ENCODE assay signal across 10 cellular contexts in the genomic region with DNA sequence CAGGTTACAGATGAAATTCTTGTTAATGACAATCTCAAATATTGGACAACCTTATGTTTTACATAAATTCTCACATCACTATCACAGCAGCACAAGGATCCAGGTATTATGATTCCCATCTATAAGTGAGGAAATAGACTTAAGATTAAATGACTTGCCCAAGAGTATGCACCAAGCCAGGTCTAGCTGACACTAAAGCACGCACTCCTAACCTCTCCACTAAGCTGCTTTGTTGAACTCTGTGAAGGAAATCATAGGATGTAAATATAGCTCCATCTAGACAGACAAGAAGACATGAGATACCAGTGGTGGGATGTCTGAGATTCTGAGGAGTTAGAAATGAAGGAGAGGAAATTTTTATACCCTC.
DNase-seq lines count a peak whose midpoint lies in the region; ATAC-seq, FAIRE-seq and TF ChIP-seq lines count a peak whose summit lies in the region.
"Had no signal": no experiment of that assay in that cellular context is flagged by ENCODE, and none has a peak within 500 bp of the region (broad histone marks: within the 10 kb centered on the region; RNA-seq: fewer than 3 reads in every experiment).

No MANE protein-coding gene starts in this region.

- DNase-seq in GM23338 (ENCODE audit: low spot score) = no peak
- peak; percentile 74 for DNase-seq in HepG2 (ENCODE audit: low spot score)
- DNase-seq in anterior cingulate cortex (lab: John Stamatoyannopoulos, UW) = no peak
- no peak for DNase-seq in tibial artery
- DNase-seq in ACHN = no peak
- DNase-seq: NCI-H1694 had no signal

- H4K20me1 ChIP-seq in GM23338 (replicated peaks; ENCODE audit: insufficient read depth) (no peaks in the 10 kb centered on the region), HepG2 (ENCODE audit: insufficient read depth, low read length) (no peaks in the 10 kb centered on the region)

- peaks cover 17% of the 10 kb centered on the region for H3K36me3 Mint-ChIP-seq in GM23338 (ENCODE audit: low read depth)
- H3K36me3 Mint-ChIP-seq in activated T-helper 17 cell treated with anti-CD3 and anti-CD28 coated beads, Interleukin-2, amount 50 U/mL, for 72 hours (ENCODE audit: low read depth) = no peaks in the 10 kb centered on the region

- TF ChIP-seq RAD21 in HepG2 (CRISPR knock-in tag; IDR thresholded peaks at IDR 0.05) = no peak

- POLR2A ChIA-PET in HepG2 (lab: Yijun Ruan, JAX) = interaction anchor here (0.9 to 3.4 kb wide), 10 partner anchors 16 to 385 kb away, joined by 3 to 47 read pairs (median 7); a partner anchor contains a TSS

- H2AFZ ChIP-seq in GM23338 (no peak overlapping the region), HepG2 (ENCODE audit: low read length) (no peak overlapping the region)

- no peaks in the 10 kb centered on the region for H3K79me2 ChIP-seq in GM23338 (replicated peaks; ENCODE audit: insufficient read depth)
- H3K79me2 ChIP-seq in HepG2 (ENCODE audit: insufficient read depth, low read length) = no peaks in the 10 kb centered on the region

- peak overlapping the region; percentile 5; the same call in 1 of the 2 replicates for H3K4me3 ChIP-seq in GM23338
- H3K4me3 ChIP-seq in HepG2 (replicated peaks in 1 of 3; ENCODE audit: insufficient read depth in 1 of 3, low read depth in 2 of 3, low read length in 3 of 3) = peak overlapping the region in 1 of 3 experiments; percentile 1; a peak in 1 of 6 replicates
- H3K4me3 ChIP-seq in tibial artery = no peak overlapping the region

- H3K27me3 Mint-ChIP-seq in GM23338 (ENCODE audit: insufficient read depth, low read depth, poor library complexity) = peaks cover 10% of the 10 kb centered on the region
- no peaks in the 10 kb centered on the region for H3K27me3 Mint-ChIP-seq in activated T-helper 17 cell treated with anti-CD3 and anti-CD28 coated beads, Interleukin-2, amount 50 U/mL, for 72 hours

- H3K9me3 ChIP-seq in HepG2 (ENCODE audit: low read length) (no peaks in the 10 kb centered on the region), tibial artery (no peaks in the 10 kb centered on the region)

- WGBS in HepG2 (ENCODE audit: low lambda C conversion rate) = 0% methylated on average over 1 of the region's 1 CpG

- FAIRE-seq in HepG2 (lab: Jason Lieb, UNC) = no peak
- FAIRE-seq: TTC549 had no signal

- ATAC-seq in GM23338 (peak; percentile 51), HepG2 (peak; percentile 79), HG02870 (IDR thresholded peaks at IDR 0.05; ENCODE audit: unreplicated experiment) (no peak)
- ATAC-seq in activated T-helper 17 cell treated with anti-CD3 and anti-CD28 coated beads, Interleukin-2, amount 50 U/mL, for 72 hours (replicated peaks) = no peak

- CTCF ChIA-PET in HepG2 (lab: Yijun Ruan, JAX; ENCODE audit: low intra/inter-chr PET ratio, low total read pairs) = no interaction called here

- H3K4me1 Mint-ChIP-seq in GM23338 = peaks cover 25% of the 10 kb centered on the region
- H3K4me1 Mint-ChIP-seq in activated T-helper 17 cell treated with anti-CD3 and anti-CD28 coated beads, Interleukin-2, amount 50 U/mL, for 72 hours = peaks cover 22% of the 10 kb centered on the region

- no peaks in the 10 kb centered on the region for H3K9me2 ChIP-seq in GM23338 (ENCODE audit: insufficient read depth)

- H3K27me3 ChIP-seq in GM23338 (ENCODE audit: insufficient read depth) (no peaks in the 10 kb centered on the region), HepG2 (ENCODE audit: control insufficient read depth in 1 of 2, insufficient read depth in 2 of 2, low read length in 2 of 2) (no peaks in the 10 kb centered on the region), tibial artery (no peaks in the 10 kb centered on the region)

- no peak for TF ChIP-seq POLR2A in HepG2 (IDR thresholded peaks at IDR 0.05; ENCODE audit: insufficient read depth in 1 of 2, low read depth in 2 of 2, low read length in 2 of 2)

- H3K9ac ChIP-seq in HepG2 (ENCODE audit: insufficient read depth, low read depth, low read length) = peak overlapping the region; percentile 64

- TSS peak; percentile 98 for BruUV-seq in HepG2 (replicated peaks; lab: Mats Ljungman, UMichigan)

- peak overlapping the region; percentile 98 for H3K27ac Mint-ChIP-seq in GM23338
- peak overlapping the region; percentile 96 for H3K27ac Mint-ChIP-seq in activated T-helper 17 cell treated with anti-CD3 and anti-CD28 coated beads, Interleukin-2, amount 50 U/mL, for 72 hours

- H3K9me3 Mint-ChIP-seq in GM23338 = peaks cover 20% of the 10 kb centered on the region
- H3K9me3 Mint-ChIP-seq in activated T-helper 17 cell treated with anti-CD3 and anti-CD28 coated beads, Interleukin-2, amount 50 U/mL, for 72 hours = no peaks in the 10 kb centered on the region

- H3F3A ChIP-seq in GM23338 (replicated peaks; ENCODE audit: low read depth) = no peaks in the 10 kb centered on the region

- in situ Hi-C loops in HepG2 (cut with HindIII; ENCODE audit: extremely low pct_ligation_motif_present, low pct_unique_long_range_greater_than_20kb) (no loop called here), ACHN (cut with HindIII; ENCODE audit: low pct_ligation_motif_present, low pct_unique_long_range_greater_than_20kb, low sequenced_read_pairs) (no loop called here)

- no peak overlapping the region; the same call in 2 of the 3 replicates for H3K4me3 Mint-ChIP-seq in GM23338
- H3K4me3 Mint-ChIP-seq in activated T-helper 17 cell treated with anti-CD3 and anti-CD28 coated beads, Interleukin-2, amount 50 U/mL, for 72 hours = peak overlapping the region; percentile 66

- H3K36me3 ChIP-seq in GM23338 (ENCODE audit: insufficient read depth) (no peaks in the 10 kb centered on the region), HepG2 (replicated peaks in 1 of 2; ENCODE audit: control insufficient read depth in 1 of 2, insufficient read depth in 2 of 2, low read length in 2 of 2) (no peaks in the 10 kb centered on the region), tibial artery (no peaks in the 10 kb centered on the region)

- TF ChIP-seq CTCF in 22Rv1 (IDR thresholded peaks at IDR 0.05) (no peak), GM23338 (conservative IDR thresholded peaks at IDR 0.05; ENCODE audit: low read depth in 2 of 2) (no peak), HepG2 (CRISPR knock-in tag; IDR thresholded peaks at IDR 0.05) (peak; percentile 14; the same call in 1 of the 2 replicates), tibial artery (IDR thresholded peaks at IDR 0.05) (no peak)

- peak overlapping the region; percentile 24 for H3K4me2 ChIP-seq in GM23338
- peak overlapping the region; percentile 68 for H3K4me2 ChIP-seq in HepG2 (ENCODE audit: low read depth, low read length)

- H3K4me1 ChIP-seq in GM23338 (ENCODE audit: insufficient read depth) (peaks cover 23% of the 10 kb centered on the region), HepG2 (ENCODE audit: insufficient read depth, low read length) (peaks cover 54% of the 10 kb centered on the region), tibial artery (peaks cover 0 to 15% (median 8%) of the 10 kb centered on the region in 4 donors)

- intact Hi-C loops in HepG2 (cut with micrococcal nuclease; ENCODE audit: unreplicated experiment) = loop anchor here (1.0 kb wide), 5 partner anchors 35 to 383 kb away; a partner anchor contains a TSS
- intact Hi-C loops in tibial artery (cut with DNase I; ENCODE audit: low total_unique reads) = no loop called here

- H3K27ac ChIP-seq in 22Rv1 (peak overlapping the region; percentile 67), GM23338 (ENCODE audit: low read depth) (peak overlapping the region; percentile 89), HepG2 (ENCODE audit: extremely low read length, insufficient read depth, low read length) (peak overlapping the region; percentile 96), tibial artery (peak overlapping the region in 1 of 2 donors; percentile 41)

- TF ChIP-seq EP300 in HepG2 (IDR thresholded peaks at IDR 0.05; ENCODE audit: low read depth in 2 of 2, low read length in 2 of 2) (no peak), HepG2 (CRISPR knock-in tag; IDR thresholded peaks at IDR 0.05; ENCODE audit: borderline replicate concordance) (no peak)

TF ChIP-seq in GM23338, 12 proteins besides CTCF, POLR2A, EP300 and RAD21 (continues in another document):
- TF ChIP-seq POLR2AphosphoS5 (IDR thresholded peaks at IDR 0.05; ENCODE audit: low read depth) = no peak

TF ChIP-seq in HepG2, 621 proteins besides CTCF, POLR2A, EP300 and RAD21 (continues in another document):
- TF ChIP-seq ZBTB7A (CRISPR knock-in tag; IDR thresholded peaks at IDR 0.05) = no peak
- TF ChIP-seq STAG1 (CRISPR knock-in tag; IDR thresholded peaks at IDR 0.05) = peak; percentile 26; the same call in 1 of the 2 replicates
- peak; percentile 7; the same call in 1 of the 2 replicates for TF ChIP-seq HDAC2 (CRISPR knock-in tag; IDR thresholded peaks at IDR 0.05)
- TF ChIP-seq, protein P1, sequence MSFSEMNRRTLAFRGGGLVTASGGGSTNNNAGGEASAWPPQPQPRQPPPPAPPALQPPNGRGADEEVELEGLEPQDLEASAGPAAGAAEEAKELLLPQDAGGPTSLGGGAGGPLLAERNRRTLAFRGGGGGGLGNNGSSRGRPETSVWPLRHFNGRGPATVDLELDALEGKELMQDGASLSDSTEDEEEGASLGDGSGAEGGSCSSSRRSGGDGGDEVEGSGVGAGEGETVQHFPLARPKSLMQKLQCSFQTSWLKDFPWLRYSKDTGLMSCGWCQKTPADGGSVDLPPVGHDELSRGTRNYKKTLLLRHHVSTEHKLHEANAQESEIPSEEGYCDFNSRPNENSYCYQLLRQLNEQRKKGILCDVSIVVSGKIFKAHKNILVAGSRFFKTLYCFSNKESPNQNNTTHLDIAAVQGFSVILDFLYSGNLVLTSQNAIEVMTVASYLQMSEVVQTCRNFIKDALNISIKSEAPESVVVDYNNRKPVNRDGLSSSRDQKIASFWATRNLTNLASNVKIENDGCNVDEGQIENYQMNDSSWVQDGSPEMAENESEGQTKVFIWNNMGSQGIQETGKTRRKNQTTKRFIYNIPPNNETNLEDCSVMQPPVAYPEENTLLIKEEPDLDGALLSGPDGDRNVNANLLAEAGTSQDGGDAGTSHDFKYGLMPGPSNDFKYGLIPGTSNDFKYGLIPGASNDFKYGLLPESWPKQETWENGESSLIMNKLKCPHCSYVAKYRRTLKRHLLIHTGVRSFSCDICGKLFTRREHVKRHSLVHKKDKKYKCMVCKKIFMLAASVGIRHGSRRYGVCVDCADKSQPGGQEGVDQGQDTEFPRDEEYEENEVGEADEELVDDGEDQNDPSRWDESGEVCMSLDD (CRISPR knock-in tag; IDR thresholded peaks at IDR 0.05; ENCODE audit: borderline replicate concordance) = 0 out of 2 replicates have a peak, but pooled peaks have one; percentile 4
- peak; percentile 12; the same call in 1 of the 2 replicates for TF ChIP-seq ZNF205 (CRISPR knock-in tag; IDR thresholded peaks at IDR 0.05)

Comparison
In these comparisons a context has a peak if more than half of its experiments do, and no peak if none do; other contexts are left out.
1. ATAC-seq: peak in GM23338 (single experiment) and HepG2 (single experiment); none in activated T-helper 17 cell treated with anti-CD3 and anti-CD28 coated beads, Interleukin-2, amount 50 U/mL, for 72 hours (single experiment) and HG02870 (single experiment).